In the genomic region with DNA sequence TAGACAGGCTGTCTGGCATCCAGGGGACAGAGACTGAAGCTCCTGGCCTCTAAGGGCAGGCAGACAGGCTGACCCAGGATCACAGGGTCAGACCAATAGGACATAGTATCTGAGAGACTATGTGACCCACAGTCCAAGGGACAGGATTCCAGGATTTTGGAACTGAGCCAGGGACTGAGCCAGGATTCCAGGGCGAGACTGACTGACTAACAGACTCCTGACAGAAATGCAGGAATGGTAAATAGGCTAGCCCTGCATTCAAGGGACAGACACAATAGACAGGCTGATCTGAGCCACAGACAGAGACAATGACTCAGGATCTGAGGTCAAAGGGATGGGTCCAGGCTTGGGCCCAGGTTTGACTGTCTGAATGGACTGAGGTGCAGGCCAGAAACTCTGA, we compare ENCODE assay signal across 15 cellular contexts. TPM values are rescaled to one million over a fixed set of nuclear protein-coding genes. Genes with fewer than 3 reads are reported as not detected.
DNase-seq lines count a peak whose midpoint lies in the region; ATAC-seq and TF ChIP-seq lines count a peak whose summit lies in the region.
"Had no signal": no experiment of that assay in that cellular context is flagged by ENCODE, and none has a peak within 500 bp of the region (broad histone marks: within the 10 kb centered on the region; RNA-seq: fewer than 3 reads in every experiment).

No MANE protein-coding gene starts in this region.

- H4K20me1 ChIP-seq in HCT116 (ENCODE audit: insufficient read depth) (no peaks in the 10 kb centered on the region), Karpas-422 (ENCODE audit: insufficient read depth, low read depth, low read length) (no peaks in the 10 kb centered on the region)

- no peak overlapping the region for H3K27ac Mint-ChIP-seq in Calu3 (ENCODE audit: unreplicated experiment)
- H3K27ac Mint-ChIP-seq: activated CD8-positive, alpha-beta T cell treated with anti-CD3 and anti-CD28 coated beads, Interleukin-2, amount 10 ng/mL, durations not matched to agents 7 days and 5 days had no signal

- no peaks in the 10 kb centered on the region for H3K9me2 ChIP-seq in HCT116 (ENCODE audit: insufficient read depth)
- H3K9me2 ChIP-seq in Karpas-422 (replicated peaks; ENCODE audit: insufficient read depth, low read length) = no peaks in the 10 kb centered on the region

- no TSS peak for BruUV-seq in HCT116 (replicated peaks; lab: Mats Ljungman, UMichigan)
- BruUV-seq in Calu3 (replicated peaks; lab: Mats Ljungman, UMichigan) = no TSS peak

- RAD21 ChIA-PET in HCT116 (lab: Charles Lee; ENCODE audit: low non-redundant PET in 1 of 2, low total read pairs in 2 of 2, uncharacterized antibody in 2 of 2, unreplicated experiment in 2 of 2) = no interaction called here

- H3K9me3 ChIP-seq in HCT116 (ENCODE audit: control insufficient read depth in 1 of 2, insufficient read depth in 1 of 2, low read depth in 1 of 2, low read length in 2 of 2) = no peaks in the 10 kb centered on the region
- no peaks in the 10 kb centered on the region for H3K9me3 ChIP-seq in adrenal gland (replicated peaks in 1 of 3)
- no peaks in the 10 kb centered on the region for H3K9me3 ChIP-seq in Karpas-422 (ENCODE audit: low read length)
- H3K9me3 ChIP-seq: gastroesophageal sphincter, HAP-1 had no signal

- H3K27me3 Mint-ChIP-seq in Calu3 (ENCODE audit: unreplicated experiment) = peaks cover 19% of the 10 kb centered on the region

- H3K4me3 ChIP-seq in HCT116 (replicated peaks in 1 of 2; ENCODE audit: low read depth in 1 of 2, low read length in 2 of 2) (no peak overlapping the region), adrenal gland (no peak overlapping the region), Karpas-422 (ENCODE audit: low read length) (no peak overlapping the region)
- H3K4me3 ChIP-seq: gastroesophageal sphincter, HAP-1 had no signal

- in situ Hi-C loops in ACHN (cut with HindIII; ENCODE audit: low pct_ligation_motif_present, low pct_unique_long_range_greater_than_20kb, low sequenced_read_pairs) = no loop called here

- H3K4me1 ChIP-seq in HCT116 (ENCODE audit: control insufficient read depth in 1 of 2, insufficient read depth in 2 of 2, low read length in 2 of 2) (no peaks in the 10 kb centered on the region), adrenal gland (replicated peaks in 1 of 2) (no peaks in the 10 kb centered on the region), Karpas-422 (ENCODE audit: low read length) (no peaks in the 10 kb centered on the region)
- H3K4me1 ChIP-seq: gastroesophageal sphincter, HAP-1, parathyroid adenoma had no signal

- H3K36me3 Mint-ChIP-seq in Calu3 (ENCODE audit: insufficient read depth, unreplicated experiment) = no peaks in the 10 kb centered on the region

- H3K4me2 ChIP-seq in HCT116 (ENCODE audit: low read length) (no peak overlapping the region), Karpas-422 (ENCODE audit: low read depth, low read length, poor library complexity, severe bottlenecking) (no peak overlapping the region)

- CTCF ChIA-PET in HCT116 (lab: Charles Lee) (interaction anchor here (1.1 kb wide), 1 partner anchor 43 kb away, joined by 3 read pairs; no protein-coding TSS in a partner anchor), Calu3 (lab: Charles Lee) (interaction anchor here (1.2 to 1.7 kb wide), 2 partner anchors 15 to 30 kb away, joined by 3 to 6 read pairs; no protein-coding TSS in a partner anchor)

- no peak for TF ChIP-seq POLR2A in HCT116 (IDR thresholded peaks at IDR 0.05; ENCODE audit: borderline replicate concordance, extremely low read depth, insufficient read depth, insufficient read length)
- TF ChIP-seq POLR2A in adrenal gland (IDR thresholded peaks at IDR 0.05) = no peak

- no peak overlapping the region for H3K27ac ChIP-seq in HCT116 (ENCODE audit: low read depth, low read length)
- no peak overlapping the region for H3K27ac ChIP-seq in adrenal gland
- H3K27ac ChIP-seq in Karpas-422 (ENCODE audit: low read length) = no peak overlapping the region
- H3K27ac ChIP-seq: gastroesophageal sphincter, parathyroid adenoma had no signal

- peak; percentile 15 for DNase-seq in ACHN
- DNase-seq in HCT116 (ENCODE audit: low read depth, low spot score) = no peak
- peak in 4 of 7 donors; percentile 21 to 56 (median 37) for DNase-seq in adrenal gland
- peak; percentile 47 for DNase-seq in glomerular visceral epithelial cell (ENCODE audit: extremely low spot score)
- no peak for DNase-seq in SHP77 (lab: John Stamatoyannopoulos, UW)
- no peak for DNase-seq in Karpas-422
- DNase-seq in DMS79 (lab: John Stamatoyannopoulos, UW) = no peak
- no peak for DNase-seq in Calu3
- DNase-seq: activated CD8-positive, alpha-beta T cell treated with anti-CD3 and anti-CD28 coated beads, Interleukin-2, amount 10 ng/mL, durations not matched to agents 7 days and 5 days; aorta; NCI-H2029 treated with DMSO at 0.1 percent for 48 hours had no signal

- no peak overlapping the region for H3K9ac ChIP-seq in HCT116 (ENCODE audit: low read length)
- no peak overlapping the region for H3K9ac ChIP-seq in Karpas-422 (ENCODE audit: low read length)
- H3K9ac ChIP-seq: parathyroid adenoma had no signal

- H3K36me3 ChIP-seq in HCT116 (ENCODE audit: control insufficient read depth in 1 of 2, insufficient read depth in 2 of 2, low read length in 2 of 2) (no peaks in the 10 kb centered on the region), adrenal gland (replicated peaks in 1 of 2) (no peaks in the 10 kb centered on the region), Karpas-422 (ENCODE audit: insufficient read depth, low read length) (no peaks in the 10 kb centered on the region)
- H3K36me3 ChIP-seq: gastroesophageal sphincter, HAP-1 had no signal

- ATAC-seq in HCT116 = peak; percentile 25; the same call in 1 of the 2 replicates
- ATAC-seq: activated CD8-positive, alpha-beta T cell treated with anti-CD3 and anti-CD28 coated beads, Interleukin-2, amount 10 ng/mL, durations not matched to agents 7 days and 5 days; gastroesophageal sphincter had no signal

- TF ChIP-seq CTCF in HCT116 (IDR thresholded peaks at IDR 0.05 in 2 of 3, conservative IDR thresholded peaks at IDR 0.05 in 1 of 3; ENCODE audit: borderline replicate concordance in 1 of 3, insufficient read depth in 1 of 3, low read depth in 2 of 3, low read length in 2 of 3) (no peak), adrenal gland (IDR thresholded peaks at IDR 0.05) (no peak), Calu3 (IDR thresholded peaks at IDR 0.05; ENCODE audit: unreplicated experiment) (no peak)

- H3K27me3 ChIP-seq in HCT116 (ENCODE audit: insufficient read depth, low read length) = peaks cover 17% of the 10 kb centered on the region
- H3K27me3 ChIP-seq in adrenal gland = no peaks in the 10 kb centered on the region
- H3K27me3 ChIP-seq in Karpas-422 (ENCODE audit: low read length) = no peaks in the 10 kb centered on the region

- intact Hi-C loops in HCT116 (cut with micrococcal nuclease) = no loop called here
- intact Hi-C loops in adrenal gland (cut with DNase I) = no loop called here
- intact Hi-C loops in Calu3 (cut with micrococcal nuclease; ENCODE audit: unreplicated experiment) = no loop called here

- POLR2A ChIA-PET in HCT116 (lab: Charles Lee) = no interaction called here

- H3K4me3 Mint-ChIP-seq in Calu3 (ENCODE audit: low read depth, unreplicated experiment) = no peak overlapping the region
- H3K4me3 Mint-ChIP-seq: activated CD8-positive, alpha-beta T cell treated with anti-CD3 and anti-CD28 coated beads, Interleukin-2, amount 10 ng/mL, durations not matched to agents 7 days and 5 days had no signal

- 55 to 73% (median 57%) methylated on average over 1 of the region's 1 CpG; no CpG with 5 or more reads in 1 of the 4 donors for WGBS in adrenal gland, 4 donors

- H3K79me2 ChIP-seq in HCT116 (ENCODE audit: insufficient read depth, low read length) = no peaks in the 10 kb centered on the region
- H3K79me2 ChIP-seq in Karpas-422 (ENCODE audit: low read length) = no peaks in the 10 kb centered on the region

- H3K4me1 Mint-ChIP-seq in Calu3 (ENCODE audit: low read depth, unreplicated experiment) = no peaks in the 10 kb centered on the region

- no peak overlapping the region for H2AFZ ChIP-seq in HCT116 (ENCODE audit: low read depth, low read length, poor library complexity, severe bottlenecking)
- no peak overlapping the region for H2AFZ ChIP-seq in Karpas-422 (ENCODE audit: low read length)
- H2AFZ ChIP-seq: parathyroid adenoma had no signal

- no peaks in the 10 kb centered on the region for H3K9me3 Mint-ChIP-seq in Calu3 (ENCODE audit: low read depth, unreplicated experiment)

- no peak for TF ChIP-seq RAD21 in HCT116 (IDR thresholded peaks at IDR 0.05; ENCODE audit: low read depth)

TF ChIP-seq in HCT116, 20 proteins besides CTCF, POLR2A, EP300 and RAD21 (continues in another document):
- TF ChIP-seq, protein P1, sequence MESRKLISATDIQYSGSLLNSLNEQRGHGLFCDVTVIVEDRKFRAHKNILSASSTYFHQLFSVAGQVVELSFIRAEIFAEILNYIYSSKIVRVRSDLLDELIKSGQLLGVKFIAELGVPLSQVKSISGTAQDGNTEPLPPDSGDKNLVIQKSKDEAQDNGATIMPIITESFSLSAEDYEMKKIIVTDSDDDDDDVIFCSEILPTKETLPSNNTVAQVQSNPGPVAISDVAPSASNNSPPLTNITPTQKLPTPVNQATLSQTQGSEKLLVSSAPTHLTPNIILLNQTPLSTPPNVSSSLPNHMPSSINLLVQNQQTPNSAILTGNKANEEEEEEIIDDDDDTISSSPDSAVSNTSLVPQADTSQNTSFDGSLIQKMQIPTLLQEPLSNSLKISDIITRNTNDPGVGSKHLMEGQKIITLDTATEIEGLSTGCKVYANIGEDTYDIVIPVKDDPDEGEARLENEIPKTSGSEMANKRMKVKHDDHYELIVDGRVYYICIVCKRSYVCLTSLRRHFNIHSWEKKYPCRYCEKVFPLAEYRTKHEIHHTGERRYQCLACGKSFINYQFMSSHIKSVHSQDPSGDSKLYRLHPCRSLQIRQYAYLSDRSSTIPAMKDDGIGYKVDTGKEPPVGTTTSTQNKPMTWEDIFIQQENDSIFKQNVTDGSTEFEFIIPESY (IDR thresholded peaks at IDR 0.05; ENCODE audit: extremely low read depth, insufficient replicate concordance, low read length) = no peak

RNA-seq across cellular contexts. Expression of a gene that starts 19.8 kb away (rescaled TPM):
- total RNA-seq in HCT116 (2021; ENCODE audit: unreplicated experiment) (not detected), adrenal gland (under 1 TPM in 4 of 8 donors, not detected in 4; 0.04 to 0.56 (median 0.22) TPM), Calu3 (2022) (not detected in 2 replicates)
- not detected in 2 replicates for polyA plus RNA-seq in HCT116 (2012)
- polyA plus RNA-seq in adrenal gland = under 1 TPM; 0.07 to 0.49 (median 0.40) TPM
- total RNA-seq in Karpas-422 (2014; rRNA removed; shearing (Covaris generic); ENCODE audit: low replicate concordance) = under 0.01 TPM in 1 of 2 replicates, not detected in the other
- total RNA-seq: aorta, subcutaneous adipose tissue had no signal

RNA-seq across cellular contexts. Expression of a gene that starts 22.5 kb away (rescaled TPM):
- total RNA-seq in HCT116 (2021; ENCODE audit: unreplicated experiment) = 1.4 TPM
- polyA plus RNA-seq in HCT116 (2012) = 0.75 and 1.3 TPM in 2 replicates
- total RNA-seq in adrenal gland = 1 to 10 TPM; 3.8 to 8.7 (median 6.1) TPM
- polyA plus RNA-seq in adrenal gland = 10 to 100 TPM in 2 of 3 donors, 1 to 10 TPM in 1; 2.2 to 21.3 (median 11.4) TPM
- total RNA-seq in Karpas-422 (2014; rRNA removed; shearing (Covaris generic); ENCODE audit: low replicate concordance) = 0.36 and 0.78 TPM in 2 replicates
- total RNA-seq in Calu3 (2022) = not detected in 2 replicates
- total RNA-seq: activated CD8-positive, alpha-beta T cell treated with anti-CD3 and anti-CD28 coated beads, Interleukin-2, amount 10 ng/mL, durations not matched to agents 7 days and 5 days had no signal

RNA-seq across cellular contexts. Expression of a gene that starts 35.9 kb away (rescaled TPM):
- total RNA-seq in HCT116 (2021; ENCODE audit: unreplicated experiment) = 18.7 TPM
- 18.1 and 20.0 TPM in 2 replicates for polyA plus RNA-seq in HCT116 (2012)
- total RNA-seq in adrenal gland = 10 to 100 TPM in 6 of 8 donors, 1 to 10 TPM in 2; 5.1 to 15.6 (median 13.7) TPM
- 10 to 100 TPM; 12.3 to 18.4 (median 14.0) TPM for polyA plus RNA-seq in adrenal gland
- 5.7 and 10.7 TPM in 2 replicates for total RNA-seq in Karpas-422 (2014; rRNA removed; shearing (Covaris generic); ENCODE audit: low replicate concordance)
- 21.4 and 24.5 TPM in 2 replicates for total RNA-seq in Calu3 (2022)

Comparison
In these comparisons a context has a peak if more than half of its experiments do, and no peak if none do; other contexts are left out.
1. DNase-seq: peak in ACHN (single experiment), adrenal gland (4 of 7) and glomerular visceral epithelial cell (single experiment); none in HCT116 (single experiment), SHP77 (0 of 2), Karpas-422 (single experiment), DMS79 (single experiment) and Calu3 (single experiment).